13 cellular contexts compared by ENCODE assay signal in the genomic region with DNA sequence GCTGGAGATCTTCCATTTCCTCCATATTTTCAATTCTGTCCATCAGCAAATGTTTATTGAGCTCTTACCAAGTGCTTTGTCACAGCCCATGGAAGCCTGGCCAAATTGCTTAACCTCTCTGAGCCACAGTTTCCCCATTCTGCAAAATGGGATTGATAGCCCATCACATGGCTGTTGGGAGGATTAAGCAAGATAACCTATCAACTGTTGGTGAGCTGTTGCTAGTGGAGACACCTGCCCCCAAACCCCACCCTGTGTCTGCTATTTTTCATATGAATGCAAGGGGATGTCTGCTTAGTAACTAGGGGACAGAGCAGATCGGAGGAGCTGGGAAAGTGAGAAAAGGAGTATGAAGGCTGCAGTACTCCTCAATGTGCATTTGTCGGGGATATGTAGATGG. TPM values are rescaled to one million over a fixed set of nuclear protein-coding genes. Genes with fewer than 3 reads are reported as not detected.
A peak's percentile ranks its signal among the peaks of the same experiment; 100 is the strongest.
DNase-seq lines count a peak whose midpoint lies in the region; ATAC-seq, FAIRE-seq and TF ChIP-seq lines count a peak whose summit lies in the region.
"Had no signal": no experiment of that assay in that cellular context is flagged by ENCODE, and none has a peak within 500 bp of the region (broad histone marks: within the 10 kb centered on the region; RNA-seq: fewer than 3 reads in every experiment).

No MANE protein-coding gene starts in this region.

- H3K9ac ChIP-seq in HepG2 (ENCODE audit: insufficient read depth, low read depth, low read length) = no peak overlapping the region
- no peak overlapping the region for H3K9ac ChIP-seq in H1 (replicated peaks in 1 of 4; ENCODE audit: extremely low read depth in 1 of 4, low read depth in 3 of 4, low read length in 3 of 4)

- no peak overlapping the region for H3K27ac ChIP-seq in HepG2 (ENCODE audit: extremely low read length, insufficient read depth, low read length)
- H3K27ac ChIP-seq in right lobe of liver = no peak overlapping the region
- H3K27ac ChIP-seq in H1 (ENCODE audit: low read depth, low read length) = no peak overlapping the region
- peak overlapping the region; percentile 18 for H3K27ac ChIP-seq in upper lobe of right lung
- H3K27ac ChIP-seq: SJSA1 had no signal

- H3K4me3 ChIP-seq in HepG2 (replicated peaks in 1 of 3; ENCODE audit: insufficient read depth in 1 of 3, low read depth in 2 of 3, low read length in 3 of 3) (no peak overlapping the region), right lobe of liver (no peak overlapping the region), H1 (ENCODE audit: extremely low read depth in 1 of 4, insufficient read depth in 2 of 4, low read depth in 3 of 4, low read length in 4 of 4) (no peak overlapping the region), upper lobe of right lung (no peak overlapping the region)
- H3K4me3 ChIP-seq: gastroesophageal sphincter, SJSA1 had no signal

- H3K36me3 ChIP-seq in HepG2 (replicated peaks in 1 of 2; ENCODE audit: control insufficient read depth in 1 of 2, insufficient read depth in 2 of 2, low read length in 2 of 2) (no peaks in the 10 kb centered on the region), right lobe of liver (no peaks in the 10 kb centered on the region), H1 (ENCODE audit: control insufficient read depth in 2 of 4, insufficient read depth in 4 of 4, low read length in 3 of 4) (no peaks in the 10 kb centered on the region), upper lobe of right lung (no peaks in the 10 kb centered on the region)
- H3K36me3 ChIP-seq: gastroesophageal sphincter had no signal

- no peak overlapping the region for H2BK15ac ChIP-seq in H1 (ENCODE audit: low read length)

- intact Hi-C loops in HepG2 (cut with micrococcal nuclease; ENCODE audit: unreplicated experiment) = no loop called here
- intact Hi-C loops in right lobe of liver (cut with DNase I) = no loop called here
- intact Hi-C loops in upper lobe of right lung (cut with DNase I) = no loop called here

- no TSS peak for BruUV-seq in HepG2 (replicated peaks; lab: Mats Ljungman, UMichigan)

- CTCF ChIA-PET in HepG2 (lab: Yijun Ruan, JAX; ENCODE audit: low intra/inter-chr PET ratio, low total read pairs) = no interaction called here
- CTCF ChIA-PET in H1 (lab: Charles Lee; ENCODE audit: partially characterized antibody) = interaction anchor here (1.1 to 12.5 kb wide), 11 partner anchors 13 to 109 kb away, joined by 4 to 180 read pairs (median 6); no protein-coding TSS in a partner anchor

- H3K4me2 ChIP-seq in HepG2 (ENCODE audit: low read depth, low read length) (no peak overlapping the region), H1 (ENCODE audit: insufficient read depth in 1 of 2, low read depth in 2 of 2, low read length in 2 of 2) (no peak overlapping the region)

- no peak overlapping the region for H4K91ac ChIP-seq in H1 (replicated peaks; ENCODE audit: insufficient read length, low read length)

- no peak overlapping the region for H2AK5ac ChIP-seq in H1 (ENCODE audit: low read depth, low read length)

- H3K4me1 ChIP-seq in HepG2 (ENCODE audit: insufficient read depth, low read length) (peaks cover 39% of the 10 kb centered on the region), right lobe of liver (no peaks in the 10 kb centered on the region), H1 (replicated peaks in 1 of 4; ENCODE audit: control insufficient read depth in 3 of 4, insufficient read depth in 4 of 4, low read length in 3 of 4) (peaks cover 0 to 8% (median 5%) of the 10 kb centered on the region in 4 experiments; a peak in 6 of 7 replicates), upper lobe of right lung (peaks cover 38% of the 10 kb centered on the region)

- H2BK5ac ChIP-seq in H1 (ENCODE audit: low read depth, low read length) = no peak overlapping the region

- H2AFZ ChIP-seq in HepG2 (ENCODE audit: low read length) (peak overlapping the region; percentile 2), H1 (ENCODE audit: low read length) (0 out of 2 replicates have a peak overlapping the region, but pooled peaks have one; percentile 2)

- no peak for DNase-seq in HepG2 (ENCODE audit: low spot score)
- no peak for DNase-seq in right lobe of liver
- peak; percentile 60 for DNase-seq in SKM-1 treated with dmso at 0.1 percent for 144 hours (lab: John Stamatoyannopoulos, UW; ENCODE audit: unreplicated experiment)
- DNase-seq in H1 (ENCODE audit: low read depth in 1 of 2, low spot score in 2 of 2) = no peak
- DNase-seq in upper lobe of right lung = no peak
- DNase-seq in NCI-H748 (lab: John Stamatoyannopoulos, UW; ENCODE audit: unreplicated experiment) = no peak
- no peak for DNase-seq in hippocampal formation (lab: John Stamatoyannopoulos, UW)
- DNase-seq: anterior cingulate cortex, NCI-H1105 treated with DMSO at 0.1 percent for 48 hours, NCI-H524 had no signal

- no peaks in the 10 kb centered on the region for H4K20me1 ChIP-seq in HepG2 (ENCODE audit: insufficient read depth, low read length)
- H4K20me1 ChIP-seq in H1 (replicated peaks in 1 of 2; ENCODE audit: control insufficient read depth in 1 of 2, insufficient read depth in 2 of 2, low read length in 2 of 2) = no peaks in the 10 kb centered on the region

- TF ChIP-seq RAD21 in HepG2 (CRISPR knock-in tag; IDR thresholded peaks at IDR 0.05) (no peak), H1 (IDR thresholded peaks at IDR 0.05 in 1 of 2, conservative IDR thresholded peaks at IDR 0.05 in 1 of 2; ENCODE audit: low read depth in 2 of 2, low read length in 2 of 2) (no peak)

- H4K8ac ChIP-seq in H1 (ENCODE audit: extremely low read depth, insufficient read depth, low read length) = no peak overlapping the region

- TF ChIP-seq POLR2A in HepG2 (IDR thresholded peaks at IDR 0.05; ENCODE audit: insufficient read depth in 1 of 2, low read depth in 2 of 2, low read length in 2 of 2) (no peak), right lobe of liver (IDR thresholded peaks at IDR 0.05) (no peak), H1 (IDR thresholded peaks at IDR 0.05; ENCODE audit: control extremely low read depth in 1 of 2, low read depth in 2 of 2, low read length in 2 of 2) (no peak)

- peaks cover 0 to 17% of the 10 kb centered on the region in 2 experiments; a peak in 3 of 5 replicates for H3K27me3 ChIP-seq in HepG2 (ENCODE audit: control insufficient read depth in 1 of 2, insufficient read depth in 2 of 2, low read length in 2 of 2)
- no peaks in the 10 kb centered on the region for H3K27me3 ChIP-seq in right lobe of liver
- H3K27me3 ChIP-seq in H1 (replicated peaks in 1 of 4; ENCODE audit: control insufficient read depth in 3 of 4, extremely low read depth in 1 of 4, insufficient read depth in 3 of 4, low read length in 3 of 4) = peaks cover 0 to 23% (median 7%) of the 10 kb centered on the region in 4 experiments; a peak in 5 of 7 replicates
- H3K27me3 ChIP-seq in upper lobe of right lung = no peaks in the 10 kb centered on the region
- H3K27me3 ChIP-seq: gastroesophageal sphincter, SJSA1 had no signal

- WGBS in HepG2 (ENCODE audit: low lambda C conversion rate) = 14% methylated on average over 2 of the region's 2 CpGs
- WGBS in right lobe of liver (ENCODE audit: insufficient coverage, low coverage, low lambda C conversion rate, missing lambda C conversion rate) = 43% methylated on average over 2 of the region's 2 CpGs
- 37% methylated on average over 2 of the region's 2 CpGs; no CpG with 5 or more reads in 1 of the 2 experiments for WGBS in H1 (ENCODE audit: extremely low coverage in 1 of 2, insufficient coverage in 1 of 2, insufficient read length in 1 of 2, insufficient replicate concordance in 2 of 2, low coverage in 1 of 2, low lambda C conversion rate in 2 of 2, missing lambda C conversion rate in 1 of 2), 2 experiments

- ATAC-seq in HepG2 (no peak), right lobe of liver (no peak), upper lobe of right lung (no peak), GM21447 (IDR thresholded peaks at IDR 0.05; ENCODE audit: unreplicated experiment) (no peak)

- no peak for FAIRE-seq in HepG2 (lab: Jason Lieb, UNC)
- no peak for FAIRE-seq in H1 (lab: Jason Lieb, UNC)

- H3K14ac ChIP-seq in H1 (ENCODE audit: insufficient read length) = no peak overlapping the region

- no peak overlapping the region for H4K5ac ChIP-seq in H1 (ENCODE audit: insufficient read length, low read depth, low read length)

- H3K79me2 ChIP-seq in HepG2 (ENCODE audit: insufficient read depth, low read length) (no peaks in the 10 kb centered on the region), H1 (ENCODE audit: control insufficient read depth in 1 of 2, insufficient read depth in 2 of 2, low read length in 2 of 2) (no peaks in the 10 kb centered on the region)

- H3K18ac ChIP-seq in H1 (ENCODE audit: extremely low read depth, low read length) = no peak overlapping the region

- H3K4ac ChIP-seq in H1 (replicated peaks; ENCODE audit: insufficient read length, low read depth, low read length) = no peak overlapping the region

- no peaks in the 10 kb centered on the region for H3K79me1 ChIP-seq in H1 (ENCODE audit: low read depth, low read length)

- no peak overlapping the region for H2BK120ac ChIP-seq in H1 (replicated peaks; ENCODE audit: low read depth, low read length)

- no peak overlapping the region for H2BK20ac ChIP-seq in H1 (ENCODE audit: low read length)

- TF ChIP-seq EP300 in HepG2 (IDR thresholded peaks at IDR 0.05; ENCODE audit: low read depth in 2 of 2, low read length in 2 of 2) (no peak), HepG2 (CRISPR knock-in tag; IDR thresholded peaks at IDR 0.05; ENCODE audit: borderline replicate concordance) (no peak), H1 (IDR thresholded peaks at IDR 0.05; ENCODE audit: borderline replicate concordance in 1 of 2, low read depth in 2 of 2, low read length in 2 of 2) (no peak)

- peaks cover 5% of the 10 kb centered on the region; the same call in 1 of the 2 replicates for H3K23me2 ChIP-seq in H1 (ENCODE audit: low read depth, low read length)

- H3K56ac ChIP-seq in H1 (replicated peaks; ENCODE audit: insufficient read length, low read depth, low read length) = no peak overlapping the region

- H3K9me3 ChIP-seq in HepG2 (ENCODE audit: low read length) (no peaks in the 10 kb centered on the region), right lobe of liver (no peaks in the 10 kb centered on the region), H1 (ENCODE audit: insufficient read depth in 2 of 2, low read depth in 1 of 2, low read length in 1 of 2) (no peaks in the 10 kb centered on the region), upper lobe of right lung (no peaks in the 10 kb centered on the region)
- H3K9me3 ChIP-seq: gastroesophageal sphincter, SJSA1 had no signal

- in situ Hi-C loops in HepG2 (cut with HindIII; ENCODE audit: extremely low pct_ligation_motif_present, low pct_unique_long_range_greater_than_20kb) = no loop called here

- no peak overlapping the region for H2BK12ac ChIP-seq in H1 (ENCODE audit: low read depth, low read length)

- no peak overlapping the region for H3K23ac ChIP-seq in H1 (ENCODE audit: insufficient read length)

- POLR2A ChIA-PET in HepG2 (lab: Yijun Ruan, JAX) = interaction anchor here (0.9 kb wide), 1 partner anchor 46 kb away, joined by 3 read pairs; no protein-coding TSS in a partner anchor
- POLR2A ChIA-PET in H1 (lab: Charles Lee; ENCODE audit: partially characterized antibody) = no interaction called here

- TF ChIP-seq CTCF in HepG2 (CRISPR knock-in tag; IDR thresholded peaks at IDR 0.05) (no peak), right lobe of liver (IDR thresholded peaks at IDR 0.05) (no peak), H1 (IDR thresholded peaks at IDR 0.05; ENCODE audit: control extremely low read depth in 1 of 3, insufficient read depth in 1 of 3, low read depth in 1 of 3, low read length in 3 of 3) (no peak), upper lobe of right lung (IDR thresholded peaks at IDR 0.05) (no peak)

RNA-seq across cellular contexts. Expression of a gene that starts 38.3 kb away (rescaled TPM):
- total RNA-seq in HepG2 (2016; rRNA removed; fragmentation: Illumina TruSeq; extraction: Trizol) (not detected in 2 replicates), right lobe of liver (1 to 10 TPM in 5 of 6 experiments, under 1 TPM in 1; 0.70 to 2.7 (median 2.2) TPM), upper lobe of right lung (50.7 TPM)
- not detected in 2 replicates for total RNA-seq in HepG2 (2016; cell fraction: cytosol; rRNA removed; fragmentation: Illumina TruSeq; extraction: Trizol; ENCODE audit: low read depth)
- total RNA-seq in HepG2 (2016; cell fraction: insoluble cytoplasmic fraction; rRNA removed; fragmentation: Illumina TruSeq; extraction: Trizol) = not detected in 2 replicates
- not detected in 2 replicates for total RNA-seq in HepG2 (2016; cell fraction: membrane; rRNA removed; fragmentation: Illumina TruSeq; extraction: Trizol)
- not detected in 2 replicates for total RNA-seq in HepG2 (2016; cell fraction: nucleus; rRNA removed; fragmentation: Illumina TruSeq; extraction: Trizol)
- polyA plus RNA-seq in HepG2 (2011; rRNA removed) (not detected in 2 replicates), H1 (2011; rRNA removed) (0.50 and 0.54 TPM in 2 replicates)
- polyA plus RNA-seq in HepG2 (2011; cell fraction: cytosol; rRNA removed) = not detected in 2 replicates
- not detected in 2 replicates for polyA plus RNA-seq in HepG2 (2011; cell fraction: nucleus; rRNA removed)
- polyA plus RNA-seq in HepG2 (2012) = not detected in 2 replicates
- polyA plus RNA-seq in HepG2 (2016; cell fraction: cytosol; fragmentation: Illumina TruSeq; extraction: Trizol; ENCODE audit: low read depth) = not detected in 2 replicates
- not detected in 2 replicates for polyA plus RNA-seq in HepG2 (2016; cell fraction: insoluble cytoplasmic fraction; fragmentation: Illumina TruSeq; extraction: Trizol; ENCODE audit: low read depth)
- not detected in 2 replicates for polyA plus RNA-seq in HepG2 (2016; cell fraction: membrane; fragmentation: Illumina TruSeq; extraction: Trizol; ENCODE audit: low read depth)
- not detected in 2 replicates for polyA plus RNA-seq in HepG2 (2016; cell fraction: nucleus; fragmentation: Illumina TruSeq; extraction: Trizol; ENCODE audit: insufficient read depth, low read depth)
- polyA minus RNA-seq in HepG2 (2011; rRNA and poly(A)+ RNA removed; ENCODE audit: low replicate concordance) = not detected in 2 replicates
- polyA minus RNA-seq in HepG2 (2011; cell fraction: cytosol; rRNA and poly(A)+ RNA removed) = not detected in 2 replicates
- not detected in 2 replicates for polyA minus RNA-seq in HepG2 (2011; cell fraction: nucleus; rRNA and poly(A)+ RNA removed)
- total RNA-seq in H1 (2021; fragmentation: NEBNext Ultra II Directional; extraction: Animal tissue kit (Norgen Biotek cat#: 25700)) = 0.39 and 0.46 TPM in 2 replicates
- polyA plus RNA-seq in H1 (2011; cell fraction: cytosol; rRNA removed) = 0.47 TPM
- polyA plus RNA-seq in H1 (2011; cell fraction: nucleus; rRNA removed) = 0.46 TPM
- polyA plus RNA-seq in H1 (2012, experiment 1 of 2) = 0.24 to 0.45 TPM (median 0.36 TPM) in 4 replicates
- polyA plus RNA-seq in H1 (2012, experiment 2 of 2) = 0.35 TPM
- 0.30 TPM for polyA plus RNA-seq in H1 (2013, experiment 1 of 2)
- polyA plus RNA-seq in H1 (2013, experiment 2 of 2) = 0.26 TPM
- 0.44 and 0.61 TPM in 2 replicates for polyA minus RNA-seq in H1 (2011; rRNA and poly(A)+ RNA removed)
- not detected for polyA minus RNA-seq in H1 (2011; cell fraction: cytosol; rRNA and poly(A)+ RNA removed)
- 0.50 TPM for polyA minus RNA-seq in H1 (2011; cell fraction: nucleus; rRNA and poly(A)+ RNA removed)

Comparison
In these comparisons a context has a peak if more than half of its experiments do, and no peak if none do; other contexts are left out.
1. RNA of a gene that starts 38.3 kb away (total RNA-seq): 50.7 TPM in upper lobe of right lung (single experiment); 0.70 to 2.7 TPM in right lobe of liver, 0.39 to 0.46 TPM in H1 and not detected in HepG2; every median in the first group is over 10 times any median in the second.